Comparison of ENCODE assay signal across 8 cellular contexts in the genomic region with DNA sequence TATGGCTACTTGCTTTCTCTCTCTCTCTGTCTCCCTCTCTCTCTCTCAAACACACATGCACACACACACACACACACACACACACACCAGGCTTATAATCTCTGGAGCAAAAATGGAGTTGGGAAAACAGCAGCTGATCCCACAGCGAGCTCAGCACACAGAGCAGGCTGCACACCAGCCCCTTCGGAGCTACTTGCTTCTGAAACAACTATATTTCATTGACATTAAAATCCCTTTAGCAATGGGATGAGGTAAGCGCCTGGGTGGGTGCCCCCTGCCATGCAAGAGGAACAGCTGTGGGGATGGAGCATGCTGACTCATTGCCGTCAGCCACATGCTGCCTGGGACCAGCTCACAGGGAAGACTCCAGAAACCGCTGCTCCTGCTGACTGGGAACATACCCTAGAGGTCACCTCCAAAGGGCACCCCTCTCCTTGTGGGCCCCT. TPM values are rescaled to one million over a fixed set of nuclear protein-coding genes. Genes with fewer than 3 reads are reported as not detected.
DNase-seq lines count a peak whose midpoint lies in the region; ATAC-seq and TF ChIP-seq lines count a peak whose summit lies in the region.

No MANE protein-coding gene starts in this region.

- H3K4me1 ChIP-seq in iPS-18a (ENCODE audit: control insufficient read depth, low read depth, low read length) (peaks cover 16% of the 10 kb centered on the region), upper lobe of left lung (peaks cover 10 to 20% (median 15%) of the 10 kb centered on the region in 4 donors)

- no peak overlapping the region for H3K4me3 Mint-ChIP-seq in activated CD4-positive, alpha-beta memory T cell treated with anti-CD3 and anti-CD28 coated beads for 36 hours

- peaks cover 3% of the 10 kb centered on the region for H3K36me3 Mint-ChIP-seq in activated CD4-positive, alpha-beta memory T cell treated with anti-CD3 and anti-CD28 coated beads for 36 hours

- ATAC-seq in upper lobe of left lung (ENCODE audit: low FRiP score in 2 of 2), result peak; percentile 52 to 89
- no peak for ATAC-seq in GM19467 (IDR thresholded peaks at IDR 0.05; ENCODE audit: unreplicated experiment)

- intact Hi-C loops in activated CD4-positive, alpha-beta memory T cell treated with anti-CD3 and anti-CD28 coated beads for 36 hours (cut with micrococcal nuclease), result no loop called here

- CTCF ChIA-PET in activated CD4-positive, alpha-beta memory T cell treated with anti-CD3 and anti-CD28 coated beads for 36 hours (lab: Charles Lee), result no interaction called here

- H3K4me1 Mint-ChIP-seq in activated CD4-positive, alpha-beta memory T cell treated with anti-CD3 and anti-CD28 coated beads for 36 hours (ENCODE audit: low read depth), result no peaks in the 10 kb centered on the region

- H3K27ac ChIP-seq in iPS-18a (ENCODE audit: low read length) (peak overlapping the region; percentile 17), upper lobe of left lung (no peak overlapping the region)

- H3K9me3 ChIP-seq in iPS-18a (ENCODE audit: control insufficient read depth, low read depth, low read length), result no peaks in the 10 kb centered on the region
- no peaks in the 10 kb centered on the region for H3K9me3 ChIP-seq in upper lobe of left lung

- no peaks in the 10 kb centered on the region for H3K27me3 ChIP-seq in iPS-18a (ENCODE audit: control insufficient read depth, insufficient read depth, low read length)
- H3K27me3 ChIP-seq in upper lobe of left lung, result no peaks in the 10 kb centered on the region

- no peak overlapping the region for H3K4me3 ChIP-seq in iPS-18a (ENCODE audit: low read length)
- no peak overlapping the region for H3K4me3 ChIP-seq in upper lobe of left lung

- 69 to 75% methylated on average over 3 to 5 of the region's 5 CpGs for WGBS in upper lobe of left lung, 2 donors

- TF ChIP-seq EP300 in upper lobe of left lung (IDR thresholded peaks at IDR 0.05), result no peak

- no peaks in the 10 kb centered on the region for H3K9me3 Mint-ChIP-seq in activated CD4-positive, alpha-beta memory T cell treated with anti-CD3 and anti-CD28 coated beads for 36 hours

- H3K9ac ChIP-seq in iPS-18a (ENCODE audit: low read length), result peak overlapping the region; percentile 34

- POLR2A ChIA-PET in activated CD4-positive, alpha-beta memory T cell treated with anti-CD3 and anti-CD28 coated beads for 36 hours (lab: Charles Lee), result no interaction called here

- no peaks in the 10 kb centered on the region for H3K27me3 Mint-ChIP-seq in activated CD4-positive, alpha-beta memory T cell treated with anti-CD3 and anti-CD28 coated beads for 36 hours

- no peak overlapping the region for H3K27ac Mint-ChIP-seq in activated CD4-positive, alpha-beta memory T cell treated with anti-CD3 and anti-CD28 coated beads for 36 hours

- H3K36me3 ChIP-seq in iPS-18a (ENCODE audit: control insufficient read depth, low read depth, low read length) (no peaks in the 10 kb centered on the region), upper lobe of left lung (no peaks in the 10 kb centered on the region)

- TF ChIP-seq POLR2A in upper lobe of left lung (IDR thresholded peaks at IDR 0.05), result no peak

- peak; percentile 69 to 73 for DNase-seq in AML-193 (lab: John Stamatoyannopoulos, UW)
- DNase-seq in NCI-H1417 (lab: John Stamatoyannopoulos, UW), result peak in 2 of 3 experiments; percentile 82 to 87
- DNase-seq in amygdala (lab: John Stamatoyannopoulos, UW), result peak in 45 of 56 donors; percentile 4 to 80 (median 40)
- peak in 1 of 2 donors; percentile 85 for DNase-seq in upper lobe of left lung
- DNase-seq in activated CD4-positive, alpha-beta memory T cell treated with anti-CD3 and anti-CD28 coated beads for 36 hours, result no peak
- no peak for DNase-seq in NCI-H526 treated with DMSO at 0.1 percent for 48 hours (lab: John Stamatoyannopoulos, UW)

- no peak for TF ChIP-seq CTCF in upper lobe of left lung (IDR thresholded peaks at IDR 0.05)

RNA-seq across cellular contexts. Expression of a gene that starts 45.7 kb away (rescaled TPM):
- 10 to 100 TPM; 15.7 to 44.5 (median 28.3) TPM for total RNA-seq in upper lobe of left lung
- 10 to 100 TPM; 12.7 to 12.9 TPM for total RNA-seq in activated CD4-positive, alpha-beta memory T cell treated with anti-CD3 and anti-CD28 coated beads for 36 hours

Comparison
In these comparisons a context has a peak if more than half of its experiments do, and no peak if none do; other contexts are left out.
1. DNase-seq: peak in AML-193 (2 of 2), NCI-H1417 (2 of 3) and amygdala (45 of 56); none in activated CD4-positive, alpha-beta memory T cell treated with anti-CD3 and anti-CD28 coated beads for 36 hours (single experiment) and NCI-H526 treated with DMSO at 0.1 percent for 48 hours (single experiment).